30 cellular contexts compared by ENCODE assay signal in genomic region chr10:78197628-78198272, GRCh38.
"Had no signal": no experiment of that assay in that cellular context is flagged by ENCODE, and none has a peak within 500 bp of the region (broad histone marks: within the 10 kb centered on the region; RNA-seq: fewer than 3 reads in every experiment).

No MANE protein-coding gene starts in this region.

- H3K27me3 ChIP-seq: ascending aorta, cardiac muscle cell, MG63, SJCRH30 had no signal

- H3K4me1 ChIP-seq: ascending aorta, SJCRH30 had no signal

- H3K4me1 Mint-ChIP-seq: activated CD4-positive, alpha-beta T cell treated with anti-CD3 and anti-CD28 coated beads for 36 hours; activated CD4-positive, alpha-beta T cell treated with anti-CD3 and anti-CD28 coated beads, Interleukin-2, amount 10 ng/mL, durations not matched to agents 7 days and 5 days; activated naive CD4-positive, alpha-beta T cell treated with anti-CD3 and anti-CD28 coated beads, Interleukin-2, amount 50 U/mL, for 24 hours; activated naive CD8-positive, alpha-beta T cell treated with anti-CD3 and anti-CD28 coated beads, Interleukin-2, amount 10 ng/mL, durations not matched to agents 7 days and 5 days; central memory CD8-positive, alpha-beta T cell had no signal

- H3K4me3 Mint-ChIP-seq: activated CD4-positive, alpha-beta T cell treated with anti-CD3 and anti-CD28 coated beads for 36 hours; activated CD4-positive, alpha-beta T cell treated with anti-CD3 and anti-CD28 coated beads, Interleukin-2, amount 10 ng/mL, durations not matched to agents 7 days and 5 days; activated CD8-positive, alpha-beta T cell treated with anti-CD3 and anti-CD28 coated beads, Interleukin-2, amount 10 ng/mL, durations not matched to agents 7 days and 5 days; activated naive CD4-positive, alpha-beta T cell treated with anti-CD3 and anti-CD28 coated beads, Interleukin-2, amount 50 U/mL, for 24 hours; activated naive CD8-positive, alpha-beta T cell treated with anti-CD3 and anti-CD28 coated beads, Interleukin-2, amount 10 ng/mL, durations not matched to agents 7 days and 5 days; activated T-cell treated with anti-CD3 and anti-CD28 coated beads, Interleukin-2, amount 50 U/mL, for 24 hours; central memory CD8-positive, alpha-beta T cell had no signal

- H3K27me3 Mint-ChIP-seq: activated CD4-positive, alpha-beta T cell treated with anti-CD3 and anti-CD28 coated beads for 36 hours; activated CD4-positive, alpha-beta T cell treated with anti-CD3 and anti-CD28 coated beads, Interleukin-2, amount 10 ng/mL, durations not matched to agents 7 days and 5 days; activated naive CD4-positive, alpha-beta T cell treated with anti-CD3 and anti-CD28 coated beads, Interleukin-2, amount 50 U/mL, for 24 hours; central memory CD8-positive, alpha-beta T cell had no signal

- H3K27ac Mint-ChIP-seq: activated CD4-positive, alpha-beta T cell treated with anti-CD3 and anti-CD28 coated beads for 36 hours; activated CD4-positive, alpha-beta T cell treated with anti-CD3 and anti-CD28 coated beads, Interleukin-2, amount 10 ng/mL, durations not matched to agents 7 days and 5 days; activated CD8-positive, alpha-beta T cell treated with anti-CD3 and anti-CD28 coated beads, Interleukin-2, amount 10 ng/mL, durations not matched to agents 7 days and 5 days; activated naive CD4-positive, alpha-beta T cell treated with anti-CD3 and anti-CD28 coated beads, Interleukin-2, amount 50 U/mL, for 24 hours; activated naive CD8-positive, alpha-beta T cell treated with anti-CD3 and anti-CD28 coated beads, Interleukin-2, amount 10 ng/mL, durations not matched to agents 7 days and 5 days; activated T-cell treated with anti-CD3 and anti-CD28 coated beads, Interleukin-2, amount 50 U/mL, for 24 hours; activated T-helper 2 cell treated with anti-CD3 and anti-CD28 coated beads, Interferon-gamma antibody, Interleukin-2, Interleukin-4, amounts not matched to agents 10 μg/mL and 5 μg/mL and 100 μg/mL, durations not matched to agents 14 hours and 24 hours and 36 hours had no signal

- DNase-seq: activated CD4-positive, alpha-beta T cell treated with anti-CD3 and anti-CD28 coated beads, Interleukin-2, amount 10 ng/mL, durations not matched to agents 7 days and 5 days; activated CD4-positive, alpha-beta T cell treated with anti-CD3 and anti-CD28 coated beads, Interleukin-2, amount 50 U/mL, for 48 hours; activated CD8-positive, alpha-beta T cell treated with anti-CD3 and anti-CD28 coated beads, Interleukin-2, amount 10 ng/mL, durations not matched to agents 7 days and 5 days; activated gamma-delta T cell; activated naive CD4-positive, alpha-beta T cell treated with Interleukin-2 at 50 U/mL for 16 hours; activated naive CD8-positive, alpha-beta T cell treated with anti-CD3 and anti-CD28 coated beads, Interleukin-2, amount 10 ng/mL, durations not matched to agents 7 days and 5 days; activated T-cell treated with anti-CD3 and anti-CD28 coated beads, Interleukin-2, amount 50 U/mL, for 24 hours; amygdala; MG63; MV-4-11; NCI-H1092; NCI-H1417; NCI-H146; NCI-H187; NCI-H2029 treated with DMSO at 0.1 percent for 48 hours; NCI-H2107; NCI-H2171; NCI-H510A; NCI-H526; NCI-H748 treated with DMSO at 0.1 percent for 48 hours; SHP77; SJCRH30 had no signal

- H3K9me3 ChIP-seq: SJCRH30 had no signal

- H3K27ac ChIP-seq: ascending aorta, cardiac muscle cell, SJCRH30, SK-N-MC had no signal

- H3K36me3 ChIP-seq: ascending aorta, cardiac muscle cell, MG63, SJCRH30 had no signal

- H3K9me3 Mint-ChIP-seq: activated CD4-positive, alpha-beta T cell treated with anti-CD3 and anti-CD28 coated beads, Interleukin-2, amount 10 ng/mL, durations not matched to agents 7 days and 5 days; activated naive CD8-positive, alpha-beta T cell treated with anti-CD3 and anti-CD28 coated beads, Interleukin-2, amount 10 ng/mL, durations not matched to agents 7 days and 5 days had no signal

- ATAC-seq: activated CD4-positive, CD25-positive, alpha-beta regulatory T cell treated with anti-CD3 and anti-CD28 coated beads, Interleukin-2, amount 50 U/mL, for 24 hours had no signal

- H3K36me3 Mint-ChIP-seq: activated naive CD4-positive, alpha-beta T cell treated with anti-CD3 and anti-CD28 coated beads, Interleukin-2, amount 50 U/mL, for 24 hours; activated naive CD8-positive, alpha-beta T cell treated with anti-CD3 and anti-CD28 coated beads, Interleukin-2, amount 10 ng/mL, durations not matched to agents 7 days and 5 days had no signal

- H3K4me3 ChIP-seq: ascending aorta, cardiac muscle cell, MG63, SJCRH30, SK-N-MC had no signal
